ENCODE assay signal across 1 cellular context in the genomic region with DNA sequence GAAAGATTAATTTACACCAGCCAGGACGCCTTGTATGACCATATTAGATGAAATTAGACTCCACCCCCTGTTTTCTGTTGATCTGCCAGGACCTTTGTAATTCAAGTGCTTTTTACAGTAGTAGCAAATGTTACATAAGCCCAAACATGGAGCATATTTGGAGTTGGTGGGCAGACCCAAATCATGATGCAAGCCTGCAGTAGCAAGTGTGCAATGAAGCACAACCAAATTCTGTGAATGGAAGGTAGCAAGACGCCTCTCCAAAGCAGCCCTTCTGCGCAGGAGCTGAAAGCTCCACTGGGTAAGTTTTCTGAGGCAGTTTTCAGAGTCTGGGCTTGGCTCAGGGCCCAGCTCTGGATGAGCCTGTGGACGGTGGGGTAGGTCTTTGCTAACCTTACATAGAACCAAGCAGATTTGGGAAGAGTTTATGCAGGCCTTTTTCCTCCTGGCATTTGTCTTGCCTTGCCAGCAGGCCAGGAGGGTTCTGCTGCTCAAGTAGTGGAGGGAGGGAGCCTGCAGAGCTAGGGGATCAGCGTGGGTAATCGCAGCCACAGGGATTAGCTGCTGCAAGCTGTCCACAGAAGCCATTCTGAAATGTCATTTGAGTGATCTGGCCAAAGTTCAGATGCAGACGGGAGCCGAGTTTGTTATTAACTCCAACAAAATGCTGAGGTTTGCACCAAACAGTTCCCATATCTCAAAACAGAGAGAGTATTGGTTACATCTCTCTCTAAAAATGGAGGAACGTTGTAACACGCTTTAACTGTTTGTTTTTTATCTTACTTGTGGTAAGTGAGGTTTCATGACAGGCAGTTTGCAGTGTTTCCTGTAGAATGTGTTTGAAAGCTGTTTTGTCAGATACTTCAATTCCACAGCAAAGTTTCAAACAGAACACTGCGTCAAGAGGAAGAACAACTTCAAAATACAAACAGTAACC.
TF ChIP-seq lines count a peak whose summit lies in the region.

No MANE protein-coding gene starts in this region.

TF ChIP-seq in HepG2, 621 proteins besides CTCF, POLR2A, EP300 and RAD21 (continued from another document and continues in another):
- TF ChIP-seq, protein P1, sequence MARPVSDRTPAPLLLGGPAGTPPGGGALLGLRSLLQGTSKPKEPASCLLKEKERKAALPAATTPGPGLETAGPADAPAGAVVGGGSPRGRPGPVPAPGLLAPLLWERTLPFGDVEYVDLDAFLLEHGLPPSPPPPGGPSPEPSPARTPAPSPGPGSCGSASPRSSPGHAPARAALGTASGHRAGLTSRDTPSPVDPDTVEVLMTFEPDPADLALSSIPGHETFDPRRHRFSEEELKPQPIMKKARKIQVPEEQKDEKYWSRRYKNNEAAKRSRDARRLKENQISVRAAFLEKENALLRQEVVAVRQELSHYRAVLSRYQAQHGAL (CRISPR knock-in tag; IDR thresholded peaks at IDR 0.05; ENCODE audit: not compliant biosample characterization): no peak
- TF ChIP-seq, protein P2, sequence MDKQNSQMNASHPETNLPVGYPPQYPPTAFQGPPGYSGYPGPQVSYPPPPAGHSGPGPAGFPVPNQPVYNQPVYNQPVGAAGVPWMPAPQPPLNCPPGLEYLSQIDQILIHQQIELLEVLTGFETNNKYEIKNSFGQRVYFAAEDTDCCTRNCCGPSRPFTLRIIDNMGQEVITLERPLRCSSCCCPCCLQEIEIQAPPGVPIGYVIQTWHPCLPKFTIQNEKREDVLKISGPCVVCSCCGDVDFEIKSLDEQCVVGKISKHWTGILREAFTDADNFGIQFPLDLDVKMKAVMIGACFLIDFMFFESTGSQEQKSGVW (CRISPR knock-in tag; IDR thresholded peaks at IDR 0.05; ENCODE audit: borderline replicate concordance): no peak
- TF ChIP-seq ADNP (CRISPR knock-in tag; IDR thresholded peaks at IDR 0.05) (no peak), JARID2 (CRISPR knock-in tag; IDR thresholded peaks at IDR 0.05; ENCODE audit: insufficient replicate concordance) (no peak), ZNF816 (CRISPR knock-in tag; IDR thresholded peaks at IDR 0.05; ENCODE audit: borderline replicate concordance) (0 out of 2 replicates have a peak, but pooled peaks have one; percentile 18), THYN1 (CRISPR knock-in tag; IDR thresholded peaks at IDR 0.05; ENCODE audit: borderline replicate concordance, low read depth) (no peak), HNF4A (CRISPR knock-in tag; IDR thresholded peaks at IDR 0.05) (peak; percentile 85), ZFP1 (CRISPR knock-in tag; IDR thresholded peaks at IDR 0.05) (no peak), CC2D1A (CRISPR knock-in tag; IDR thresholded peaks at IDR 0.05) (no peak), ZFAT (CRISPR knock-in tag; conservative IDR thresholded peaks at IDR 0.05) (no peak), FLYWCH1 (CRISPR knock-in tag; IDR thresholded peaks at IDR 0.05) (no peak), ZKSCAN5 (CRISPR knock-in tag; IDR thresholded peaks at IDR 0.05) (0 out of 2 replicates have a peak, but pooled peaks have one; percentile 59), ZNF563 (CRISPR knock-in tag; IDR thresholded peaks at IDR 0.05) (no peak), NRL (CRISPR knock-in tag; IDR thresholded peaks at IDR 0.05; ENCODE audit: borderline replicate concordance) (no peak)
- TF ChIP-seq, protein P3, sequence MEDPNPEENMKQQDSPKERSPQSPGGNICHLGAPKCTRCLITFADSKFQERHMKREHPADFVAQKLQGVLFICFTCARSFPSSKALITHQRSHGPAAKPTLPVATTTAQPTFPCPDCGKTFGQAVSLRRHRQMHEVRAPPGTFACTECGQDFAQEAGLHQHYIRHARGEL (CRISPR knock-in tag; IDR thresholded peaks at IDR 0.05): no peak
- TF ChIP-seq, protein P4, sequence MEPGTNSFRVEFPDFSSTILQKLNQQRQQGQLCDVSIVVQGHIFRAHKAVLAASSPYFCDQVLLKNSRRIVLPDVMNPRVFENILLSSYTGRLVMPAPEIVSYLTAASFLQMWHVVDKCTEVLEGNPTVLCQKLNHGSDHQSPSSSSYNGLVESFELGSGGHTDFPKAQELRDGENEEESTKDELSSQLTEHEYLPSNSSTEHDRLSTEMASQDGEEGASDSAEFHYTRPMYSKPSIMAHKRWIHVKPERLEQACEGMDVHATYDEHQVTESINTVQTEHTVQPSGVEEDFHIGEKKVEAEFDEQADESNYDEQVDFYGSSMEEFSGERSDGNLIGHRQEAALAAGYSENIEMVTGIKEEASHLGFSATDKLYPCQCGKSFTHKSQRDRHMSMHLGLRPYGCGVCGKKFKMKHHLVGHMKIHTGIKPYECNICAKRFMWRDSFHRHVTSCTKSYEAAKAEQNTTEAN (CRISPR knock-in tag; conservative IDR thresholded peaks at IDR 0.05): no peak; the same call in 1 of the 2 replicates
- TF ChIP-seq, protein P5, sequence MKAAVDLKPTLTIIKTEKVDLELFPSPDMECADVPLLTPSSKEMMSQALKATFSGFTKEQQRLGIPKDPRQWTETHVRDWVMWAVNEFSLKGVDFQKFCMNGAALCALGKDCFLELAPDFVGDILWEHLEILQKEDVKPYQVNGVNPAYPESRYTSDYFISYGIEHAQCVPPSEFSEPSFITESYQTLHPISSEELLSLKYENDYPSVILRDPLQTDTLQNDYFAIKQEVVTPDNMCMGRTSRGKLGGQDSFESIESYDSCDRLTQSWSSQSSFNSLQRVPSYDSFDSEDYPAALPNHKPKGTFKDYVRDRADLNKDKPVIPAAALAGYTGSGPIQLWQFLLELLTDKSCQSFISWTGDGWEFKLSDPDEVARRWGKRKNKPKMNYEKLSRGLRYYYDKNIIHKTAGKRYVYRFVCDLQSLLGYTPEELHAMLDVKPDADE (CRISPR knock-in tag; IDR thresholded peaks at IDR 0.05): no peak
- TF ChIP-seq, protein P6, sequence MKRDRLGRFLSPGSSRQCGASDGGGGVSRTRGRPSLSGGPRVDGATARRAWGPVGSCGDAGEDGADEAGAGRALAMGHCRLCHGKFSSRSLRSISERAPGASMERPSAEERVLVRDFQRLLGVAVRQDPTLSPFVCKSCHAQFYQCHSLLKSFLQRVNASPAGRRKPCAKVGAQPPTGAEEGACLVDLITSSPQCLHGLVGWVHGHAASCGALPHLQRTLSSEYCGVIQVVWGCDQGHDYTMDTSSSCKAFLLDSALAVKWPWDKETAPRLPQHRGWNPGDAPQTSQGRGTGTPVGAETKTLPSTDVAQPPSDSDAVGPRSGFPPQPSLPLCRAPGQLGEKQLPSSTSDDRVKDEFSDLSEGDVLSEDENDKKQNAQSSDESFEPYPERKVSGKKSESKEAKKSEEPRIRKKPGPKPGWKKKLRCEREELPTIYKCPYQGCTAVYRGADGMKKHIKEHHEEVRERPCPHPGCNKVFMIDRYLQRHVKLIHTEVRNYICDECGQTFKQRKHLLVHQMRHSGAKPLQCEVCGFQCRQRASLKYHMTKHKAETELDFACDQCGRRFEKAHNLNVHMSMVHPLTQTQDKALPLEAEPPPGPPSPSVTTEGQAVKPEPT (CRISPR knock-in tag; IDR thresholded peaks at IDR 0.05; ENCODE audit: low read depth): no peak
- TF ChIP-seq, protein P7, sequence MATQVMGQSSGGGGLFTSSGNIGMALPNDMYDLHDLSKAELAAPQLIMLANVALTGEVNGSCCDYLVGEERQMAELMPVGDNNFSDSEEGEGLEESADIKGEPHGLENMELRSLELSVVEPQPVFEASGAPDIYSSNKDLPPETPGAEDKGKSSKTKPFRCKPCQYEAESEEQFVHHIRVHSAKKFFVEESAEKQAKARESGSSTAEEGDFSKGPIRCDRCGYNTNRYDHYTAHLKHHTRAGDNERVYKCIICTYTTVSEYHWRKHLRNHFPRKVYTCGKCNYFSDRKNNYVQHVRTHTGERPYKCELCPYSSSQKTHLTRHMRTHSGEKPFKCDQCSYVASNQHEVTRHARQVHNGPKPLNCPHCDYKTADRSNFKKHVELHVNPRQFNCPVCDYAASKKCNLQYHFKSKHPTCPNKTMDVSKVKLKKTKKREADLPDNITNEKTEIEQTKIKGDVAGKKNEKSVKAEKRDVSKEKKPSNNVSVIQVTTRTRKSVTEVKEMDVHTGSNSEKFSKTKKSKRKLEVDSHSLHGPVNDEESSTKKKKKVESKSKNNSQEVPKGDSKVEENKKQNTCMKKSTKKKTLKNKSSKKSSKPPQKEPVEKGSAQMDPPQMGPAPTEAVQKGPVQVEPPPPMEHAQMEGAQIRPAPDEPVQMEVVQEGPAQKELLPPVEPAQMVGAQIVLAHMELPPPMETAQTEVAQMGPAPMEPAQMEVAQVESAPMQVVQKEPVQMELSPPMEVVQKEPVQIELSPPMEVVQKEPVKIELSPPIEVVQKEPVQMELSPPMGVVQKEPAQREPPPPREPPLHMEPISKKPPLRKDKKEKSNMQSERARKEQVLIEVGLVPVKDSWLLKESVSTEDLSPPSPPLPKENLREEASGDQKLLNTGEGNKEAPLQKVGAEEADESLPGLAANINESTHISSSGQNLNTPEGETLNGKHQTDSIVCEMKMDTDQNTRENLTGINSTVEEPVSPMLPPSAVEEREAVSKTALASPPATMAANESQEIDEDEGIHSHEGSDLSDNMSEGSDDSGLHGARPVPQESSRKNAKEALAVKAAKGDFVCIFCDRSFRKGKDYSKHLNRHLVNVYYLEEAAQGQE (IDR thresholded peaks at IDR 0.05; ENCODE audit: borderline replicate concordance in 1 of 2, low read depth in 1 of 2, low read length in 2 of 2): no peak
- TF ChIP-seq, protein P8, sequence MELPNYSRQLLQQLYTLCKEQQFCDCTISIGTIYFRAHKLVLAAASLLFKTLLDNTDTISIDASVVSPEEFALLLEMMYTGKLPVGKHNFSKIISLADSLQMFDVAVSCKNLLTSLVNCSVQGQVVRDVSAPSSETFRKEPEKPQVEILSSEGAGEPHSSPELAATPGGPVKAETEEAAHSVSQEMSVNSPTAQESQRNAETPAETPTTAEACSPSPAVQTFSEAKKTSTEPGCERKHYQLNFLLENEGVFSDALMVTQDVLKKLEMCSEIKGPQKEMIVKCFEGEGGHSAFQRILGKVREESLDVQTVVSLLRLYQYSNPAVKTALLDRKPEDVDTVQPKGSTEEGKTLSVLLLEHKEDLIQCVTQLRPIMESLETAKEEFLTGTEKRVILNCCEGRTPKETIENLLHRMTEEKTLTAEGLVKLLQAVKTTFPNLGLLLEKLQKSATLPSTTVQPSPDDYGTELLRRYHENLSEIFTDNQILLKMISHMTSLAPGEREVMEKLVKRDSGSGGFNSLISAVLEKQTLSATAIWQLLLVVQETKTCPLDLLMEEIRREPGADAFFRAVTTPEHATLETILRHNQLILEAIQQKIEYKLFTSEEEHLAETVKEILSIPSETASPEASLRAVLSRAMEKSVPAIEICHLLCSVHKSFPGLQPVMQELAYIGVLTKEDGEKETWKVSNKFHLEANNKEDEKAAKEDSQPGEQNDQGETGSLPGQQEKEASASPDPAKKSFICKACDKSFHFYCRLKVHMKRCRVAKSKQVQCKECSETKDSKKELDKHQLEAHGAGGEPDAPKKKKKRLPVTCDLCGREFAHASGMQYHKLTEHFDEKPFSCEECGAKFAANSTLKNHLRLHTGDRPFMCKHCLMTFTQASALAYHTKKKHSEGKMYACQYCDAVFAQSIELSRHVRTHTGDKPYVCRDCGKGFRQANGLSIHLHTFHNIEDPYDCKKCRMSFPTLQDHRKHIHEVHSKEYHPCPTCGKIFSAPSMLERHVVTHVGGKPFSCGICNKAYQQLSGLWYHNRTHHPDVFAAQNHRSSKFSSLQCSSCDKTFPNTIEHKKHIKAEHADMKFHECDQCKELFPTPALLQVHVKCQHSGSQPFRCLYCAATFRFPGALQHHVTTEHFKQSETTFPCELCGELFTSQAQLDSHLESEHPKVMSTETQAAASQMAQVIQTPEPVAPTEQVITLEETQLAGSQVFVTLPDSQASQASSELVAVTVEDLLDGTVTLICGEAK (IDR thresholded peaks at IDR 0.05): no peak
- TF ChIP-seq, protein P8 (CRISPR knock-in tag; IDR thresholded peaks at IDR 0.05): no peak
- TF ChIP-seq, protein P9, sequence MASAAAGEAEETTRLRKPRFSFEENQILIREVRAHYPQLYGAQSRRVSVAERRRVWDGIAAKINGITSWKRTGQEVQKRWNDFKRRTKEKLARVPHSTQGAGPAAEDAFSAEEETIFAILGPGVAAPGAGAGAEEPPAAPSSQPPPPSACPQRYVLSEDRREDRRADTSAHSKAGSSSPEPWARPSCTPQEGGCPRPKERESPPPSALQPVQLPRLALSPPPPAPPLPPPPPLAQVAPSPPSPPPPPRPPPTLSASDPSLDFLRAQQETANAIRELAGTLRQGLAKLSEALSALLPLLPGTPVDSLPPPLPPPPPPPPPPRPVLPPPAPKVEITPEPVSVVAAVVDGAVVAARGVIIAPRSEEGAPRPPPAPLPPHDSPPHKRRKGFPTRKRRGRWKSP (CRISPR knock-in tag; IDR thresholded peaks at IDR 0.05): no peak
